8 cellular contexts compared by ENCODE assay signal in the genomic region with DNA sequence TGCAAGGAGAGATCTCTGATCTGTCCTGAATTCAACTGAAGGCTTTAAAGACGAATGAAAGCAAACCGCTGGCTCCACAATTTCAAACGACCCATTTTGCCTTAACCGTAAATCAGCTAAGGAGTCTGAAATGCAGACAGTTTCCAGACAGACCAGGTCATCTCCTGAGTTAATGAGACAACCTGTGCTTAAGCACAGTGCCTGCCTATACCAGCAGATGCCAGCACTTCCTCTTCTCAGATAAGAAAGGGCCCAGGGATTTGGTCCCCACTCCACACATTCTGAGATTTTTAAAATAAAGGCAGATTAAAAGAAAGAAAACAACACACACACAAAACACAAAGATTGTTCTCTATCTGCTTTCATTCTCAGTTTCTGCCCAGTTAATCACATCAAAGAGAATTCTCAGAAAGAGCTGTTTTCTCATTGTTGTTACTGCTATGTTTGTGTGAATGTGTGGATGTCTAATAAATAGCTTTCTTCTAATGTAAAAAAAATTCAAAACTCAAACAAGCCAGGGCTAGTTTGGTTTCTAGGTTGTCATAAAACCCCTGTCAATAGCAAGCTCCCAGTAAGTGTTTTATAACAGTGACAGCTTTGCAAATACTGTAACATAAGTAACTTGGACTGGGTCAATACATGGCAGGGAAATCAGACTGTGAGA.
DNase-seq lines count a peak whose midpoint lies in the region; ATAC-seq, FAIRE-seq and TF ChIP-seq lines count a peak whose summit lies in the region.

No MANE protein-coding gene starts in this region.

- in situ Hi-C loops in GM12878 (cut with MboI), result no loop called here

- H3K4me3 Mint-ChIP-seq in activated naive CD4-positive, alpha-beta T cell treated with anti-CD3 and anti-CD28 coated beads for 36 hours, result no peak overlapping the region

- no peaks in the 10 kb centered on the region for H3K9me3 Mint-ChIP-seq in activated naive CD4-positive, alpha-beta T cell treated with anti-CD3 and anti-CD28 coated beads for 36 hours

- H4K20me1 ChIP-seq in GM12878 (ENCODE audit: control insufficient read depth, insufficient read depth), result no peaks in the 10 kb centered on the region

- 26% methylated on average over 4 of the region's 4 CpGs for WGBS in GM12878 (ENCODE audit: insufficient coverage, insufficient replicate concordance, low lambda C conversion rate, missing lambda C conversion rate)

- DNase-seq in activated naive CD4-positive, alpha-beta T cell treated with anti-CD3 and anti-CD28 coated beads for 36 hours, result peak; percentile 41
- no peak for DNase-seq in activated naive CD4-positive, alpha-beta T cell (lab: John Stamatoyannopoulos, UW)
- DNase-seq in GM12878 (ENCODE audit: low read depth, low spot score) (no peak), pons (ENCODE audit: low spot score) (peak; percentile 31), mesenteric fat pad (ENCODE audit: low spot score) (no peak), ascending aorta (ENCODE audit: low spot score in 2 of 2) (no peak), GM12892 (ENCODE audit: insufficient read length) (no peak)

- POLR2A ChIA-PET in GM12878 (lab: Charles Lee), result no interaction called here

- intact Hi-C loops in activated naive CD4-positive, alpha-beta T cell treated with anti-CD3 and anti-CD28 coated beads for 36 hours (cut with micrococcal nuclease), result no loop called here
- intact Hi-C loops in GM12878 (cut with micrococcal nuclease; ENCODE audit: unreplicated experiment), result no loop called here
- intact Hi-C loops in ascending aorta (cut with DNase I), result no loop called here

- CTCF ChIA-PET in activated naive CD4-positive, alpha-beta T cell treated with anti-CD3 and anti-CD28 coated beads for 36 hours (lab: Charles Lee), result interaction anchor here (0.6 to 1.8 kb wide), 15 partner anchors 12 to 992 kb away, joined by 3 to 7 read pairs (median 3); no protein-coding TSS in a partner anchor
- CTCF ChIA-PET in GM12878 (lab: Yijun Ruan, JAX), result interaction anchor here (0.6 to 2.3 kb wide), 19 partner anchors 9 to 1166 kb away, joined by 3 to 11 read pairs (median 3); no protein-coding TSS in a partner anchor

- H2AFZ ChIP-seq in GM12878 (ENCODE audit: control insufficient read depth, low read depth, low read length), result no peak overlapping the region

- H3K36me3 ChIP-seq in HUES6 (ENCODE audit: control insufficient read depth, insufficient read depth, low read length) (no peaks in the 10 kb centered on the region), GM12878 (ENCODE audit: control insufficient read depth in 2 of 2, insufficient read depth in 2 of 2, low read length in 1 of 2) (no peaks in the 10 kb centered on the region), ascending aorta (no peaks in the 10 kb centered on the region)

- H3K36me3 Mint-ChIP-seq in activated naive CD4-positive, alpha-beta T cell treated with anti-CD3 and anti-CD28 coated beads for 36 hours (ENCODE audit: low read depth), result peaks cover 3% of the 10 kb centered on the region

- H3K27me3 ChIP-seq in HUES6 (ENCODE audit: control insufficient read depth, insufficient read depth, low read length) (no peaks in the 10 kb centered on the region), GM12878 (replicated peaks in 1 of 2; ENCODE audit: control insufficient read depth in 2 of 2, insufficient read depth in 2 of 2, low read length in 1 of 2) (no peaks in the 10 kb centered on the region), ascending aorta (no peaks in the 10 kb centered on the region)

- SMC1A ChIA-PET in GM12878 (lab: Charles Lee; ENCODE audit: uncharacterized antibody, unreplicated experiment), result interaction anchor here (0.9 to 1.9 kb wide), 12 partner anchors 9 to 1164 kb away, joined by 3 to 9 read pairs (median 4); no protein-coding TSS in a partner anchor

- H3K27ac ChIP-seq in HUES6 (ENCODE audit: low read depth, low read length) (peak overlapping the region; percentile 50; the same call in 1 of the 2 replicates), GM12878 (ENCODE audit: control insufficient read depth, insufficient read depth) (no peak overlapping the region), ascending aorta (no peak overlapping the region)

- H3K4me2 ChIP-seq in GM12878 (ENCODE audit: control insufficient read depth, insufficient read depth), result no peak overlapping the region

- no peak overlapping the region for H3K27ac Mint-ChIP-seq in activated naive CD4-positive, alpha-beta T cell treated with anti-CD3 and anti-CD28 coated beads for 36 hours

- TF ChIP-seq CTCF in GM12878 (IDR thresholded peaks at IDR 0.05 in 2 of 3, conservative IDR thresholded peaks at IDR 0.05 in 1 of 3; ENCODE audit: control insufficient read depth in 2 of 3, extremely low read depth in 1 of 3, insufficient read depth in 1 of 3, low read depth in 3 of 3, low read length in 3 of 3) (peak; percentile 42 to 51 (median 47); a peak in 5 of 6 replicates), ascending aorta (IDR thresholded peaks at IDR 0.05) (no peak)

- TF ChIP-seq POLR2A in GM12878 (IDR thresholded peaks at IDR 0.05; ENCODE audit: low read depth, low read length) (no peak), GM12892 (IDR thresholded peaks at IDR 0.05; ENCODE audit: low read depth, low read length) (no peak)

- H3K9me3 ChIP-seq in HUES6 (ENCODE audit: control insufficient read depth, insufficient read depth, low read depth, low read length), result no peaks in the 10 kb centered on the region
- no peaks in the 10 kb centered on the region for H3K9me3 ChIP-seq in GM12878 (replicated peaks; ENCODE audit: control insufficient read depth, insufficient read depth, low read length)
- H3K9me3 ChIP-seq in ascending aorta, result no peaks in the 10 kb centered on the region

- H3K4me1 ChIP-seq in HUES6 (ENCODE audit: control insufficient read depth, insufficient read depth, low read length) (peaks cover 4% of the 10 kb centered on the region), GM12878 (ENCODE audit: control insufficient read depth, insufficient read depth, low read length) (no peaks in the 10 kb centered on the region), ascending aorta (no peaks in the 10 kb centered on the region)

- H3K4me3 ChIP-seq in HUES6 (ENCODE audit: low read depth, low read length) (no peak overlapping the region), GM12878 (no peak overlapping the region), ascending aorta (no peak overlapping the region)

- peak overlapping the region; percentile 45 for H3K9ac ChIP-seq in HUES6 (ENCODE audit: low read length)
- H3K9ac ChIP-seq in GM12878 (ENCODE audit: control insufficient read depth, insufficient read depth, low read length), result no peak overlapping the region

- no peak for TF ChIP-seq EP300 in GM12878 (IDR thresholded peaks at IDR 0.05; ENCODE audit: borderline replicate concordance in 1 of 2, control insufficient read depth in 1 of 2, low read depth in 2 of 2, low read length in 2 of 2)

- FAIRE-seq in GM12878 (lab: Jason Lieb, UNC), result peak; percentile 82
- no peak for FAIRE-seq in GM12892 (lab: Jason Lieb, UNC)

- H3K79me2 ChIP-seq in GM12878 (ENCODE audit: control insufficient read depth, insufficient read depth, low read length), result no peaks in the 10 kb centered on the region

- BruUV-seq in GM12878 (replicated peaks; lab: Mats Ljungman, UMichigan), result no TSS peak

- TF ChIP-seq RAD21 in GM12878 (IDR thresholded peaks at IDR 0.05; ENCODE audit: insufficient read depth, low read depth, low read length), result peak; percentile 65

- peak; percentile 95 for ATAC-seq in GM12878

- H3K4me1 Mint-ChIP-seq in activated naive CD4-positive, alpha-beta T cell treated with anti-CD3 and anti-CD28 coated beads for 36 hours (ENCODE audit: low read depth), result peaks cover 10% of the 10 kb centered on the region

- RAD21 ChIA-PET in GM12878 (lab: Charles Lee; ENCODE audit: unreplicated experiment), result interaction anchor here (0.6 to 2.4 kb wide), 9 partner anchors 19 to 1164 kb away, joined by 3 to 10 read pairs (median 4); a partner anchor contains a TSS

- H3K27me3 Mint-ChIP-seq in activated naive CD4-positive, alpha-beta T cell treated with anti-CD3 and anti-CD28 coated beads for 36 hours (ENCODE audit: low read depth), result peaks cover 5% of the 10 kb centered on the region

TF ChIP-seq in GM12878, 131 proteins besides CTCF, POLR2A, EP300 and RAD21:
- TF ChIP-seq BCL11A (IDR thresholded peaks at IDR 0.05; ENCODE audit: low read depth, low read length), result no peak
- peak; percentile 26; the same call in 1 of the 2 replicates for TF ChIP-seq SMC3 (IDR thresholded peaks at IDR 0.05; ENCODE audit: borderline replicate concordance, low read length)
- peak; percentile 55; the same call in 1 of the 2 replicates for TF ChIP-seq SPI1 (IDR thresholded peaks at IDR 0.05; ENCODE audit: borderline replicate concordance, insufficient read depth, low read depth, low read length)

Comparison
In these comparisons a context has a peak if more than half of its experiments do, and no peak if none do; other contexts are left out.
1. DNase-seq: peak in activated naive CD4-positive, alpha-beta T cell treated with anti-CD3 and anti-CD28 coated beads for 36 hours (single experiment) and pons (single experiment); none in activated naive CD4-positive, alpha-beta T cell (0 of 4), GM12878 (single experiment), mesenteric fat pad (single experiment), ascending aorta (0 of 2) and GM12892 (single experiment).
2. CTCF ChIP-seq: peak in GM12878 (3 of 3); none in ascending aorta (0 of 3).